ENCODE assay signal across 13 cellular contexts in the genomic region with DNA sequence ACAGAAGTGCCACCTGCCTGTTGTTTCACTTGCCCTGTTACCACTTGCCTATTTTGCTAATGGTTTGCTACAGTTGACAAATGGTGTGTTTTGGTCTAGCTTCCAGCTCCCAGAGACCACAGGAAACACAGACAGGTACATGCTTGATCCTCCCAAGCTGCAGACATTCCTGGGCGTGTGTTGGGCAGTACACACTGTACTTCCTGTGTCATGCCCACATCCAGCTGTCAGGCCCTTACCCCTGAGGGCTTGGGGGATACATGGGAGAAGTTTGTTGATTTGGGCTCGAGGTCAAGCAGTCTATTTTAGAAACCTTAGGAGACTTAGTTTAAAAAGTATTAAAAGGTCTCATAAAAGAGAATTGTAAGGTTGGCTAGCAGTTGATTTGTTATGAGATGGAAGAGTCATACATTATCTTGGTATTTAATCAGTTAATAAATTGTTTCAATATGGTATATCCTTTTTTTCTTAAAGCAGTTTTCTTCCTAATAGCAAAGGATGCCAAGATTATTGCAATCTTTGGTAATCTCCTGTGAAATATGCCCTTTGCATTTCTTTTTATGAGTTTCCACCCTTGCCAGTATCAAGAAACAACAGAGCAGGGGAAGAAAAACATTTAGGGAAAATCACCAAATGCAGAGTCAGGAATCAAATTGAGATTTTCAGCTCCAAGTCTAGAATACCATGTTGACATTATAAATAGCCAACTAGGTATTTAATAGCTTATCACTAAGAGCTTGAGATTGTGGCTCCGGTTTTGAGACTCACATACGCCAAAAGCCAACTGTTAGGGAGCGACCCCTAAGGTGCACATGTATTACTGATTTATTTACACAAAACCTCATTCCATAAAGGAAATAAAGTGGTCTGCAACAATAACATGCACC. TPM values are rescaled to one million over a fixed set of nuclear protein-coding genes. Genes with fewer than 3 reads are reported as not detected.
DNase-seq lines count a peak whose midpoint lies in the region; ATAC-seq and FAIRE-seq lines count a peak whose summit lies in the region.
"Had no signal": no experiment of that assay in that cellular context is flagged by ENCODE, and none has a peak within 500 bp of the region (broad histone marks: within the 10 kb centered on the region; RNA-seq: fewer than 3 reads in every experiment).

No MANE protein-coding gene starts in this region.

- no peaks in the 10 kb centered on the region for H3K9me3 ChIP-seq in small intestine (ENCODE audit: control insufficient read depth, low read depth)

- peak; percentile 50 for DNase-seq in HPDE6-E6E7 (ENCODE audit: extremely low spot score)
- DNase-seq in SW480 (ENCODE audit: low spot score), result peak; percentile 14
- peak; percentile 70 for DNase-seq in fibroblast of the conjunctiva (ENCODE audit: low read depth)
- DNase-seq in small intestine, result peak; percentile 31
- no peak for DNase-seq in stimulated activated naive CD8-positive, alpha-beta T cell treated with anti-CD3 and anti-CD28 coated beads, Interleukin-15, Interleukin-2, amounts not matched to agents 100 U/mL and 50 U/mL, for 24 hours
- DNase-seq in cerebellum (ENCODE audit: low spot score), result no peak
- DNase-seq: activated naive CD8-positive, alpha-beta T cell treated with anti-CD3 and anti-CD28 coated beads, Interleukin-2, amount 50 U/mL, for 24 hours; NK-92 treated with Interleukin-12 subunit alpha and Interleukin-12 subunit beta, amount 100 ng/mL, for 24 hours; occipital lobe; T-cell had no signal

- H3K27me3 ChIP-seq in small intestine (ENCODE audit: control insufficient read depth in 2 of 2, insufficient read depth in 2 of 2, low read length in 2 of 2), result no peaks in the 10 kb centered on the region

- no peak for ATAC-seq in stimulated activated naive CD8-positive, alpha-beta T cell treated with anti-CD3 and anti-CD28 coated beads, Interleukin-15, Interleukin-2, amounts not matched to agents 100 U/mL and 50 U/mL, for 24 hours
- no peak for ATAC-seq in GM21447 (IDR thresholded peaks at IDR 0.05; ENCODE audit: unreplicated experiment)
- ATAC-seq: activated naive CD8-positive, alpha-beta T cell treated with anti-CD3 and anti-CD28 coated beads, Interleukin-2, amount 50 U/mL, for 24 hours; GM12878; T-cell had no signal

- H3K27ac ChIP-seq in small intestine (ENCODE audit: low read depth in 1 of 2, low read length in 1 of 2), result peak overlapping the region in 1 of 2 donors; percentile 20

- no peaks in the 10 kb centered on the region for H3K36me3 ChIP-seq in small intestine (ENCODE audit: control insufficient read depth in 2 of 2, insufficient read depth in 2 of 2, low read length in 2 of 2)

- 55 to 78% (median 73%) methylated on average over 5 of the region's 5 CpGs for WGBS in small intestine, 3 donors

- FAIRE-seq in small intestine (lab: Jason Lieb, UNC), result no peak
- FAIRE-seq: GM12878 had no signal

- H3K4me3 ChIP-seq in small intestine (ENCODE audit: low read depth in 1 of 2, low read length in 2 of 2), result no peak overlapping the region
- H3K4me3 ChIP-seq: GM12878 had no signal

- no peaks in the 10 kb centered on the region for H3K4me1 ChIP-seq in small intestine (ENCODE audit: control insufficient read depth in 2 of 2, insufficient read depth in 1 of 2, low read depth in 1 of 2, low read length in 1 of 2)

RNA-seq across cellular contexts. Expression of a gene that starts 52.3 kb away (rescaled TPM):
- polyA plus RNA-seq in small intestine, result under 1 TPM in 2 of 3 donors, not detected in 1; 0.54 to 0.55 TPM
- 0.64 TPM for total RNA-seq in cerebellum
- total RNA-seq: activated CD8-positive, alpha-beta memory T cell treated with anti-CD3 and anti-CD28 coated beads for 36 hours had no signal

Comparison
In these comparisons a context has a peak if more than half of its experiments do, and no peak if none do; other contexts are left out.
1. DNase-seq: peak in HPDE6-E6E7 (single experiment), SW480 (single experiment), fibroblast of the conjunctiva (single experiment) and small intestine (single experiment); none in stimulated activated naive CD8-positive, alpha-beta T cell treated with anti-CD3 and anti-CD28 coated beads, Interleukin-15, Interleukin-2, amounts not matched to agents 100 U/mL and 50 U/mL, for 24 hours (single experiment) and cerebellum (single experiment).